ENCODE assay signal across 1 cellular context in the genomic region with DNA sequence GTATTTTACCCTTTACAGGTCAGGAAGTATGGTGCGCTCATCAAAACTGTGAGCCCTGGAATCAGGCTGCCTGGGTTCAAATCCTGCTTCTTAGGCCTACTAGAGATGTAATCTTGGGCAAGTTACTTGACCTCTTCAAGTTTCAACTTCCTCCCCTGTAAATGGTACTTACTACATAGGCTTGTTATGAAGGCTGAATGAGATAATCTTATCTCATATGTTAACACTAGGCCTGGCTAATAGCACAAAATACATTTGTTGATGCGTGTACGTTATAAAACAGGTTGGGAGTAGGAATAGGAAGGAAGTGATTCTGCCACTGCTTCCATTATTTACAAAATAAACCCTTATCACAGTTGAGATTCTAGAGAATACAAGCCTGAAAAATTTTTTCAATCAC.
A peak's percentile ranks its signal among the peaks of the same experiment; 100 is the strongest.
TF ChIP-seq lines count a peak whose summit lies in the region.

No MANE protein-coding gene starts in this region.

TF ChIP-seq in HEK293, 187 proteins besides CTCF, POLR2A, EP300 and RAD21 (continued from another document):
- TF ChIP-seq, protein P1, sequence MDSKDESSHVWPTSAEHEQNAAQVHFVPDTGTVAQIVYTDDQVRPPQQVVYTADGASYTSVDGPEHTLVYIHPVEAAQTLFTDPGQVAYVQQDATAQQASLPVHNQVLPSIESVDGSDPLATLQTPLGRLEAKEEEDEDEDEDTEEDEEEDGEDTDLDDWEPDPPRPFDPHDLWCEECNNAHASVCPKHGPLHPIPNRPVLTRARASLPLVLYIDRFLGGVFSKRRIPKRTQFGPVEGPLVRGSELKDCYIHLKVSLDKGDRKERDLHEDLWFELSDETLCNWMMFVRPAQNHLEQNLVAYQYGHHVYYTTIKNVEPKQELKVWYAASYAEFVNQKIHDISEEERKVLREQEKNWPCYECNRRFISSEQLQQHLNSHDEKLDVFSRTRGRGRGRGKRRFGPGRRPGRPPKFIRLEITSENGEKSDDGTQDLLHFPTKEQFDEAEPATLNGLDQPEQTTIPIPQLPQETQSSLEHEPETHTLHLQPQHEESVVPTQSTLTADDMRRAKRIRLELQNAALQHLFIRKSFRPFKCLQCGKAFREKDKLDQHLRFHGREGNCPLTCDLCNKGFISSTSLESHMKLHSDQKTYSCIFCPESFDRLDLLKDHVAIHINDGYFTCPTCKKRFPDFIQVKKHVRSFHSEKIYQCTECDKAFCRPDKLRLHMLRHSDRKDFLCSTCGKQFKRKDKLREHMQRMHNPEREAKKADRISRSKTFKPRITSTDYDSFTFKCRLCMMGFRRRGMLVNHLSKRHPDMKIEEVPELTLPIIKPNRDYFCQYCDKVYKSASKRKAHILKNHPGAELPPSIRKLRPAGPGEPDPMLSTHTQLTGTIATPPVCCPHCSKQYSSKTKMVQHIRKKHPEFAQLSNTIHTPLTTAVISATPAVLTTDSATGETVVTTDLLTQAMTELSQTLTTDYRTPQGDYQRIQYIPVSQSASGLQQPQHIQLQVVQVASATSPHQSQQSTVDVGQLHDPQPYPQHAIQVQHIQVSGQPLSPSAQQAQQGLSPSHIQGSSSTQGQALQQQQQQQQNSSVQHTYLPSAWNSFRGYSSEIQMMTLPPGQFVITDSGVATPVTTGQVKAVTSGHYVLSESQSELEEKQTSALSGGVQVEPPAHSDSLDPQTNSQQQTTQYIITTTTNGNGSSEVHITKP (tag by site-specific recombination; IDR thresholded peaks at IDR 0.05): peak; percentile 38; the same call in 1 of the 2 replicates
- TF ChIP-seq RBAK (tag by site-specific recombination; IDR thresholded peaks at IDR 0.05): no peak
- no peak for TF ChIP-seq WT1 (tag by site-specific recombination; IDR thresholded peaks at IDR 0.05)
TF ChIP-seq in HEK293: peak in this region for 3.
